1 cellular context compared by ENCODE assay signal in the genomic region with DNA sequence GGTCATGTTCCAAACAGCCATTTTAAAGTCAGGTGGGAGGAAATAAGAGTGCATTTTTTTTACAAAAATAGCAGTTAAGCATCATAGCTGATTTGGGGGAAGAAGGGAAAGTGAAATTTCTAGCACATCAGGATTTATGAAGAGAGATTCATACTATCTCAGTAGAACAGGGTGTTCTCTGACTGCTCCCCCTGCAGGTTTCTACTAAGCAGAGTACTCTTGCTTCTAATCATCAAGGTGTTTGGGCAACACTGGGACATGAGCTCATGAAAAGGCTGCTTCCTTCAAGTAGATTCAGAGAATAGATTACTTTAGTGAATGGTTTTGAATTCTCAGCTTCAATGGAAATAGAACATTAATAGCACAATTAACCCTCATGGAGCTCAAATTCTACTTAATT.
TF ChIP-seq lines count a peak whose summit lies in the region.

No MANE protein-coding gene starts in this region.

TF ChIP-seq in WTC11, 78 proteins besides CTCF, POLR2A, EP300 and RAD21 (continued from another document):
- TF ChIP-seq, protein P1, sequence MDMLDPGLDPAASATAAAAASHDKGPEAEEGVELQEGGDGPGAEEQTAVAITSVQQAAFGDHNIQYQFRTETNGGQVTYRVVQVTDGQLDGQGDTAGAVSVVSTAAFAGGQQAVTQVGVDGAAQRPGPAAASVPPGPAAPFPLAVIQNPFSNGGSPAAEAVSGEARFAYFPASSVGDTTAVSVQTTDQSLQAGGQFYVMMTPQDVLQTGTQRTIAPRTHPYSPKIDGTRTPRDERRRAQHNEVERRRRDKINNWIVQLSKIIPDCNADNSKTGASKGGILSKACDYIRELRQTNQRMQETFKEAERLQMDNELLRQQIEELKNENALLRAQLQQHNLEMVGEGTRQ (CRISPR knock-in tag; IDR thresholded peaks at IDR 0.05), result no peak
- TF ChIP-seq, protein P2, sequence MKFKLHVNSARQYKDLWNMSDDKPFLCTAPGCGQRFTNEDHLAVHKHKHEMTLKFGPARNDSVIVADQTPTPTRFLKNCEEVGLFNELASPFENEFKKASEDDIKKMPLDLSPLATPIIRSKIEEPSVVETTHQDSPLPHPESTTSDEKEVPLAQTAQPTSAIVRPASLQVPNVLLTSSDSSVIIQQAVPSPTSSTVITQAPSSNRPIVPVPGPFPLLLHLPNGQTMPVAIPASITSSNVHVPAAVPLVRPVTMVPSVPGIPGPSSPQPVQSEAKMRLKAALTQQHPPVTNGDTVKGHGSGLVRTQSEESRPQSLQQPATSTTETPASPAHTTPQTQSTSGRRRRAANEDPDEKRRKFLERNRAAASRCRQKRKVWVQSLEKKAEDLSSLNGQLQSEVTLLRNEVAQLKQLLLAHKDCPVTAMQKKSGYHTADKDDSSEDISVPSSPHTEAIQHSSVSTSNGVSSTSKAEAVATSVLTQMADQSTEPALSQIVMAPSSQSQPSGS (CRISPR knock-in tag; IDR thresholded peaks at IDR 0.05; ENCODE audit: borderline replicate concordance, low read depth), result no peak
- no peak for TF ChIP-seq FOXJ3 (CRISPR knock-in tag; IDR thresholded peaks at IDR 0.05; ENCODE audit: borderline replicate concordance)
